Comparison of ENCODE assay signal across 16 cellular contexts in the genomic region with DNA sequence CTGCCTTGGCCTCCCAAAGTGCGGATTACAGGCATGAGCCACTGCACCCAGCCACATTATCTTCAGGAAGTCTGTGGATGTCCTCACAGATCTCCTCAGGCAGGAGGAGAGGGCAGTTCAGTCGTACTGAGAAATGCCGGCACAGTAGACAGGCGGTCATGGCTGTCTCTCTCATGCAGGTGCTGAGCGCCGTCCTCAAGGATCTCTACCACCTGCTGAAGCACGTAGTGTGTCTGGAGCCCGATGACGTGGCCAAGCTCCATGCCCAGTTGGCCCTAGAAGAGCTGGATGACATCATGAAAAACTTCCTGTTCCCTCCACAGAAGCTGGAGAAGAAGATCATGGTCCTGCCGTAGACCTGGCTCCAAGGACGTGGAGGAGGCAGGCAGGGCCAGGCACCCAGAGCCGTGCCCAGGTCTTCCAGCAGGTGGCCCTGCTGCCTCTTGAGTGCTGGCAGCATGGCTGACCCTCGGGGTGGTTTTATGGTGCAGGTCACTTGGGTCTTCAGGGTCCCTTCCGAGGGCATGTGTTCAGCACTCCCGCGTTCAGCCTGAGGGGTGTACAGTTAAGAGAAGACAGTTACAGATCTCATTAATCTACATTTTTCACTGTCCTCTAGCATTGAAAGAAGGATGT. TPM values are rescaled to one million over a fixed set of nuclear protein-coding genes. Genes with fewer than 3 reads are reported as not detected.
DNase-seq lines count a peak whose midpoint lies in the region; ATAC-seq, FAIRE-seq and TF ChIP-seq lines count a peak whose summit lies in the region.
"Had no signal": no experiment of that assay in that cellular context is flagged by ENCODE, and none has a peak within 500 bp of the region (broad histone marks: within the 10 kb centered on the region; RNA-seq: fewer than 3 reads in every experiment).

No MANE protein-coding gene starts in this region.

- H3K4me3 ChIP-seq in H1 (ENCODE audit: extremely low read depth in 1 of 4, insufficient read depth in 2 of 4, low read depth in 3 of 4, low read length in 4 of 4) (no peak overlapping the region), Peyer's patch (no peak overlapping the region)

- H3K36me3 Mint-ChIP-seq in nephron progenitor cell (ENCODE audit: low read depth): peaks cover 5% of the 10 kb centered on the region

- no peak overlapping the region for H2AFZ ChIP-seq in H1 (ENCODE audit: low read length)

- no peaks in the 10 kb centered on the region for H3K79me1 ChIP-seq in H1 (ENCODE audit: low read depth, low read length)

- peak; percentile 54 to 73 for TF ChIP-seq RAD21 in H1 (IDR thresholded peaks at IDR 0.05 in 1 of 2, conservative IDR thresholded peaks at IDR 0.05 in 1 of 2; ENCODE audit: low read depth in 2 of 2, low read length in 2 of 2)

- TF ChIP-seq EP300 in H1 (IDR thresholded peaks at IDR 0.05; ENCODE audit: borderline replicate concordance in 1 of 2, low read depth in 2 of 2, low read length in 2 of 2): no peak

- H3K27ac ChIP-seq in H1 (ENCODE audit: low read depth, low read length) (no peak overlapping the region), Peyer's patch (no peak overlapping the region)

- no peaks in the 10 kb centered on the region for H3K23me2 ChIP-seq in H1 (ENCODE audit: low read depth, low read length)

- no peak overlapping the region for H4K8ac ChIP-seq in H1 (ENCODE audit: extremely low read depth, insufficient read depth, low read length)

- no peak overlapping the region for H3K56ac ChIP-seq in H1 (replicated peaks; ENCODE audit: insufficient read length, low read depth, low read length)

- H2BK120ac ChIP-seq in H1 (replicated peaks; ENCODE audit: low read depth, low read length): peak overlapping the region; percentile 55

- CTCF ChIA-PET in H1 (lab: Charles Lee; ENCODE audit: partially characterized antibody): interaction anchor here (0.5 to 2.5 kb wide), 13 partner anchors 9 to 565 kb away, joined by 3 to 9 read pairs (median 4); partner anchors contain the start of gene HAS3

- POLR2A ChIA-PET in H1 (lab: Charles Lee; ENCODE audit: partially characterized antibody): interaction anchor here (1.1 to 3.6 kb wide), 3 partner anchors 11 to 49 kb away, joined by 3 to 15 read pairs (median 9); partner anchors contain the start of gene UTP4

- H2BK15ac ChIP-seq in H1 (ENCODE audit: low read length): peak overlapping the region; percentile 94; the same call in 1 of the 2 replicates

- no peak overlapping the region for H3K4me3 Mint-ChIP-seq in nephron progenitor cell
- H3K4me3 Mint-ChIP-seq: activated B cell treated with CpG ODN at 0.5 μM for 24 hours; activated CD8-positive, alpha-beta memory T cell treated with anti-CD3 and anti-CD28 coated beads, Interleukin-2, amount 10 ng/mL, durations not matched to agents 7 days and 5 days; dendritic cell treated with granulocyte-macrophage colony-stimulating factor and Interleukin-4, amounts not matched to agents 40 ng/mL and 50 ng/mL, for 4 days; IgD-negative memory B cell had no signal

- no peak overlapping the region for H3K14ac ChIP-seq in H1 (ENCODE audit: insufficient read length)

- H3K27me3 Mint-ChIP-seq in nephron progenitor cell (ENCODE audit: low read depth, poor library complexity): peaks cover 3% of the 10 kb centered on the region
- H3K27me3 Mint-ChIP-seq: activated B cell treated with CpG ODN at 0.5 μM for 24 hours; activated CD8-positive, alpha-beta memory T cell treated with anti-CD3 and anti-CD28 coated beads, Interleukin-2, amount 10 ng/mL, durations not matched to agents 7 days and 5 days; dendritic cell treated with granulocyte-macrophage colony-stimulating factor and Interleukin-4, amounts not matched to agents 40 ng/mL and 50 ng/mL, for 4 days; IgD-negative memory B cell had no signal

- peaks cover 11% of the 10 kb centered on the region for H3K4me1 Mint-ChIP-seq in nephron progenitor cell
- H3K4me1 Mint-ChIP-seq: activated B cell treated with CpG ODN at 0.5 μM for 24 hours, IgD-negative memory B cell had no signal

- H4K5ac ChIP-seq in H1 (ENCODE audit: insufficient read length, low read depth, low read length): peak overlapping the region; percentile 6

- peak overlapping the region; percentile 46 for H3K4ac ChIP-seq in H1 (replicated peaks; ENCODE audit: insufficient read length, low read depth, low read length)

- peak overlapping the region; percentile 70 for H4K91ac ChIP-seq in H1 (replicated peaks; ENCODE audit: insufficient read length, low read length)

- H3K4me1 ChIP-seq in H1 (replicated peaks in 1 of 4; ENCODE audit: control insufficient read depth in 3 of 4, insufficient read depth in 4 of 4, low read length in 3 of 4) (peaks cover 0 to 8% (median 3%) of the 10 kb centered on the region in 4 experiments; a peak in 5 of 7 replicates), Peyer's patch (no peaks in the 10 kb centered on the region)

- peak overlapping the region; percentile 89; the same call in 1 of the 2 replicates for H2AK5ac ChIP-seq in H1 (ENCODE audit: low read depth, low read length)

- H3K4me2 ChIP-seq in H1 (ENCODE audit: insufficient read depth in 1 of 2, low read depth in 2 of 2, low read length in 2 of 2): no peak overlapping the region

- no peak overlapping the region for H3K23ac ChIP-seq in H1 (ENCODE audit: insufficient read length)

- FAIRE-seq in H1 (lab: Jason Lieb, UNC): no peak

- H3K27me3 ChIP-seq in H1 (replicated peaks in 1 of 4; ENCODE audit: control insufficient read depth in 3 of 4, extremely low read depth in 1 of 4, insufficient read depth in 3 of 4, low read length in 3 of 4) (no peaks in the 10 kb centered on the region), Peyer's patch (no peaks in the 10 kb centered on the region)

- no peaks in the 10 kb centered on the region for H4K20me1 ChIP-seq in H1 (replicated peaks in 1 of 2; ENCODE audit: control insufficient read depth in 1 of 2, insufficient read depth in 2 of 2, low read length in 2 of 2)

- peak overlapping the region; percentile 67; the same call in 1 of the 2 replicates for H2BK5ac ChIP-seq in H1 (ENCODE audit: low read depth, low read length)

- TF ChIP-seq POLR2A in H1 (IDR thresholded peaks at IDR 0.05; ENCODE audit: control extremely low read depth in 1 of 2, low read depth in 2 of 2, low read length in 2 of 2) (no peak), Peyer's patch (IDR thresholded peaks at IDR 0.05) (no peak)

- peak overlapping the region; percentile 93 for H2BK20ac ChIP-seq in H1 (ENCODE audit: low read length)

- no peaks in the 10 kb centered on the region for H3K9me3 Mint-ChIP-seq in nephron progenitor cell
- H3K9me3 Mint-ChIP-seq: activated B cell treated with CpG ODN at 0.5 μM for 24 hours; dendritic cell treated with granulocyte-macrophage colony-stimulating factor and Interleukin-4, amounts not matched to agents 40 ng/mL and 50 ng/mL, for 4 days; IgD-negative memory B cell had no signal

- 97% methylated on average over 14 of the region's 16 CpGs; no CpG with 5 or more reads in 1 of the 2 experiments for WGBS in H1 (ENCODE audit: extremely low coverage in 1 of 2, insufficient coverage in 1 of 2, insufficient read length in 1 of 2, insufficient replicate concordance in 2 of 2, low coverage in 1 of 2, low lambda C conversion rate in 2 of 2, missing lambda C conversion rate in 1 of 2), 2 experiments

- H3K9me3 ChIP-seq in H1 (ENCODE audit: insufficient read depth in 2 of 2, low read depth in 1 of 2, low read length in 1 of 2) (no peaks in the 10 kb centered on the region), Peyer's patch (no peaks in the 10 kb centered on the region)

- H3K36me3 ChIP-seq in H1 (ENCODE audit: control insufficient read depth in 2 of 4, insufficient read depth in 4 of 4, low read length in 3 of 4): no peaks in the 10 kb centered on the region
- H3K36me3 ChIP-seq in Peyer's patch: no peaks in the 10 kb centered on the region

- H3K27ac Mint-ChIP-seq in nephron progenitor cell: peak overlapping the region; percentile 28
- H3K27ac Mint-ChIP-seq: activated B cell treated with CpG ODN at 0.5 μM for 24 hours; activated CD8-positive, alpha-beta memory T cell treated with anti-CD3 and anti-CD28 coated beads, Interleukin-2, amount 10 ng/mL, durations not matched to agents 7 days and 5 days; dendritic cell treated with granulocyte-macrophage colony-stimulating factor and Interleukin-4, amounts not matched to agents 40 ng/mL and 50 ng/mL, for 4 days; IgD-negative memory B cell had no signal

- H3K79me2 ChIP-seq in H1 (ENCODE audit: control insufficient read depth in 1 of 2, insufficient read depth in 2 of 2, low read length in 2 of 2): no peaks in the 10 kb centered on the region

- peak overlapping the region; percentile 55; the same call in 1 of the 2 replicates for H3K18ac ChIP-seq in H1 (ENCODE audit: extremely low read depth, low read length)

- H2BK12ac ChIP-seq in H1 (ENCODE audit: low read depth, low read length): peak overlapping the region; percentile 99; the same call in 1 of the 2 replicates

- H3K9ac ChIP-seq in H1 (replicated peaks in 1 of 4; ENCODE audit: extremely low read depth in 1 of 4, low read depth in 3 of 4, low read length in 3 of 4): no peak overlapping the region

- TF ChIP-seq CTCF in GM10266 (IDR thresholded peaks at IDR 0.05; ENCODE audit: control insufficient read depth, insufficient read depth, low read depth, missing control alignments) (peak; percentile 16), H1 (IDR thresholded peaks at IDR 0.05; ENCODE audit: control extremely low read depth in 1 of 3, insufficient read depth in 1 of 3, low read depth in 1 of 3, low read length in 3 of 3) (peak; percentile 70 to 77 (median 74)), nephron progenitor cell (IDR thresholded peaks at IDR 0.05) (no peak), Peyer's patch (IDR thresholded peaks at IDR 0.05) (no peak)

- no peak for ATAC-seq in GM18867 (IDR thresholded peaks at IDR 0.05; ENCODE audit: unreplicated experiment)
- ATAC-seq: activated CD8-positive, alpha-beta memory T cell treated with anti-CD3 and anti-CD28 coated beads, Interleukin-2, amount 10 ng/mL, durations not matched to agents 7 days and 5 days had no signal

- no peak for DNase-seq in GM10266 (ENCODE audit: extremely low spot score)
- DNase-seq in HuH-7 (ENCODE audit: low spot score): peak; percentile 53
- no peak for DNase-seq in H1 (ENCODE audit: low read depth in 1 of 2, low spot score in 2 of 2)
- no peak for DNase-seq in nephron progenitor cell
- no peak for DNase-seq in Peyer's patch
- DNase-seq in NCI-H345 treated with DMSO at 0.1 percent for 48 hours (lab: John Stamatoyannopoulos, UW; ENCODE audit: unreplicated experiment): no peak
- DNase-seq in C1 segment of cervical spinal cord (lab: John Stamatoyannopoulos, UW): no peak
- DNase-seq: activated B cell treated with CpG ODN at 0.5 μM for 24 hours; activated CD8-positive, alpha-beta memory T cell treated with anti-CD3 and anti-CD28 coated beads, Interleukin-2, amount 10 ng/mL, durations not matched to agents 7 days and 5 days; activated naive CD4-positive, alpha-beta T cell; NCI-H1417 treated with DMSO at 0.1 percent for 48 hours; NCI-H446 treated with DMSO at 0.1 percent for 48 hours; SW 1271 had no signal

RNA-seq across cellular contexts. Expression of gene HAS3, which starts 22.0 kb away (rescaled TPM):
- 64.4 and 69.6 TPM in 2 replicates for total RNA-seq in H1 (2021; fragmentation: NEBNext Ultra II Directional; extraction: Animal tissue kit (Norgen Biotek cat#: 25700))
- 32.1 and 36.3 TPM in 2 replicates for polyA plus RNA-seq in H1 (2011; rRNA removed)
- polyA plus RNA-seq in H1 (2011; cell fraction: cytosol; rRNA removed): 29.6 TPM
- polyA plus RNA-seq in H1 (2011; cell fraction: nucleus; rRNA removed): 66.5 TPM
- 34.8 to 49.4 TPM (median 37.8 TPM) in 4 replicates for polyA plus RNA-seq in H1 (2012, experiment 1 of 2)
- polyA plus RNA-seq in H1 (2012, experiment 2 of 2): 21.6 TPM
- polyA plus RNA-seq in H1 (2013, experiment 1 of 2): 67.7 TPM
- polyA plus RNA-seq in H1 (2013, experiment 2 of 2): 65.6 TPM
- polyA minus RNA-seq in H1 (2011; rRNA and poly(A)+ RNA removed): 63.5 and 84.0 TPM in 2 replicates
- polyA minus RNA-seq in H1 (2011; cell fraction: cytosol; rRNA and poly(A)+ RNA removed): 45.7 TPM
- 51.1 TPM for polyA minus RNA-seq in H1 (2011; cell fraction: nucleus; rRNA and poly(A)+ RNA removed)
- total RNA-seq in Peyer's patch: 1 to 10 TPM; 1.1 to 2.5 (median 1.2) TPM

RNA-seq across cellular contexts. Expression of gene CHTF8, which starts 49.0 kb away (rescaled TPM):
- 138 and 146 TPM in 2 replicates for total RNA-seq in H1 (2021; fragmentation: NEBNext Ultra II Directional; extraction: Animal tissue kit (Norgen Biotek cat#: 25700))
- 114 and 163 TPM in 2 replicates for polyA plus RNA-seq in H1 (2011; rRNA removed)
- 142 TPM for polyA plus RNA-seq in H1 (2011; cell fraction: cytosol; rRNA removed)
- 134 TPM for polyA plus RNA-seq in H1 (2011; cell fraction: nucleus; rRNA removed)
- 121 to 142 TPM (median 125 TPM) in 4 replicates for polyA plus RNA-seq in H1 (2012, experiment 1 of 2)
- polyA plus RNA-seq in H1 (2012, experiment 2 of 2): 205 TPM
- polyA plus RNA-seq in H1 (2013, experiment 1 of 2): 85.3 TPM
- polyA plus RNA-seq in H1 (2013, experiment 2 of 2): 88.1 TPM
- 161 and 182 TPM in 2 replicates for polyA minus RNA-seq in H1 (2011; rRNA and poly(A)+ RNA removed)
- 79.5 TPM for polyA minus RNA-seq in H1 (2011; cell fraction: cytosol; rRNA and poly(A)+ RNA removed)
- 44.1 TPM for polyA minus RNA-seq in H1 (2011; cell fraction: nucleus; rRNA and poly(A)+ RNA removed)
- total RNA-seq in Peyer's patch: 10 to 100 TPM; 53.9 to 68.7 (median 60.2) TPM

RNA-seq across cellular contexts. Expression of gene UTP4, which starts 49.0 kb away (rescaled TPM):
- 101 TPM in 2 replicates for total RNA-seq in H1 (2021; fragmentation: NEBNext Ultra II Directional; extraction: Animal tissue kit (Norgen Biotek cat#: 25700))
- polyA plus RNA-seq in H1 (2011; rRNA removed): 71.8 and 118 TPM in 2 replicates
- 97.1 TPM for polyA plus RNA-seq in H1 (2011; cell fraction: cytosol; rRNA removed)
- 79.0 TPM for polyA plus RNA-seq in H1 (2011; cell fraction: nucleus; rRNA removed)
- polyA plus RNA-seq in H1 (2012, experiment 1 of 2): 79.5 to 93.4 TPM (median 87.5 TPM) in 4 replicates
- polyA plus RNA-seq in H1 (2012, experiment 2 of 2): 49.1 TPM
- 56.7 TPM for polyA plus RNA-seq in H1 (2013, experiment 1 of 2)
- 56.3 TPM for polyA plus RNA-seq in H1 (2013, experiment 2 of 2)
- polyA minus RNA-seq in H1 (2011; rRNA and poly(A)+ RNA removed): 200 and 231 TPM in 2 replicates
- 63.9 TPM for polyA minus RNA-seq in H1 (2011; cell fraction: cytosol; rRNA and poly(A)+ RNA removed)
- 44.5 TPM for polyA minus RNA-seq in H1 (2011; cell fraction: nucleus; rRNA and poly(A)+ RNA removed)
- 10 to 100 TPM in 3 of 4 donors, 1 to 10 TPM in 1; 8.9 to 19.4 (median 13.1) TPM for total RNA-seq in Peyer's patch

Comparison
In these comparisons a context has a peak if more than half of its experiments do, and no peak if none do; other contexts are left out.
1. CTCF ChIP-seq: peak in GM10266 (single experiment) and H1 (3 of 3); none in nephron progenitor cell (single experiment) and Peyer's patch (0 of 6).
2. RNA of gene HAS3, which starts 22.0 kb away (total RNA-seq): 64.4 to 69.6 TPM in H1; 1.1 to 2.5 TPM in Peyer's patch; every median in the first group is over 10 times any median in the second.